8 cellular contexts compared by ENCODE assay signal in genomic region chr19:49672131-49672919, GRCh38. TPM values are rescaled to one million over a fixed set of nuclear protein-coding genes. Genes with fewer than 3 reads are reported as not detected.
DNase-seq lines count a peak whose midpoint lies in the region; ATAC-seq and TF ChIP-seq lines count a peak whose summit lies in the region.

No MANE protein-coding gene starts in this region.

- no peaks in the 10 kb centered on the region for H3K9me3 Mint-ChIP-seq in HFFc6

- H3K4me1 Mint-ChIP-seq in HFFc6 (ENCODE audit: low read depth) = peaks cover 18% of the 10 kb centered on the region

- peaks cover 0 to 13% (median 0%) of the 10 kb centered on the region in 11 experiments; a peak in 5 of 22 replicates for H4K20me1 ChIP-seq in BLaER1 treated with 17β-estradiol and CSF1 and Interleukin-3, amounts not matched to agents 10 nM and 100 nM

- peak overlapping the region in 7 of 11 experiments; percentile 20 to 39 (median 32); a peak in 9 of 22 replicates for H3K27ac ChIP-seq in BLaER1 treated with 17β-estradiol and CSF1 and Interleukin-3, amounts not matched to agents 10 nM and 100 nM

- peak overlapping the region; percentile 45 to 76 (median 57); a peak in 20 of 22 replicates for H3K4me2 ChIP-seq in BLaER1 treated with 17β-estradiol and CSF1 and Interleukin-3, amounts not matched to agents 10 nM and 100 nM

- H3K27me3 Mint-ChIP-seq in HFFc6 (ENCODE audit: insufficient read depth) = peaks cover 5% of the 10 kb centered on the region

- ATAC-seq in HG03469 (IDR thresholded peaks at IDR 0.05; ENCODE audit: unreplicated experiment) = no peak

- H3K9me3 ChIP-seq in BLaER1 treated with 17β-estradiol and CSF1 and Interleukin-3, amounts not matched to agents 10 nM and 100 nM (replicated peaks in 1 of 11) = no peaks in the 10 kb centered on the region
- no peaks in the 10 kb centered on the region for H3K9me3 ChIP-seq in NT2/D1 (ENCODE audit: insufficient read depth, low read length)

- H3K9ac ChIP-seq in BLaER1 treated with 17β-estradiol and CSF1 and Interleukin-3, amounts not matched to agents 10 nM and 100 nM = peak overlapping the region; percentile 11 to 64 (median 51); a peak in 17 of 22 replicates
- H3K9ac ChIP-seq in NT2/D1 (ENCODE audit: insufficient read length, low read depth) = peak overlapping the region; percentile 67

- H3K4me1 ChIP-seq in BLaER1 treated with 17β-estradiol and CSF1 and Interleukin-3, amounts not matched to agents 10 nM and 100 nM = peaks cover 20 to 69% (median 43%) of the 10 kb centered on the region in 10 experiments
- H3K4me1 ChIP-seq in NT2/D1 (ENCODE audit: insufficient read depth, insufficient read length) = peaks cover 8% of the 10 kb centered on the region

- no peak overlapping the region for H3K4me3 ChIP-seq in BLaER1 treated with 17β-estradiol and CSF1 and Interleukin-3, amounts not matched to agents 10 nM and 100 nM
- H3K4me3 ChIP-seq in NT2/D1 (ENCODE audit: insufficient read length, low read depth) = no peak overlapping the region
- no peak overlapping the region for H3K4me3 ChIP-seq in epithelial cell of esophagus (ENCODE audit: low read length)

- TF ChIP-seq CTCF in HFFc6 (IDR thresholded peaks at IDR 0.05) (peak; percentile 92), epithelial cell of esophagus (IDR thresholded peaks at IDR 0.05; ENCODE audit: insufficient read depth, low read depth, low read length, missing control alignments) (peak; percentile 90)

- no peaks in the 10 kb centered on the region for H3K27me3 ChIP-seq in BLaER1 treated with 17β-estradiol and CSF1 and Interleukin-3, amounts not matched to agents 10 nM and 100 nM
- H3K27me3 ChIP-seq in NT2/D1 (ENCODE audit: insufficient read depth, insufficient read length) = no peaks in the 10 kb centered on the region

- DNase-seq in HFFc6 = peak; percentile 43
- no peak for DNase-seq in NT2/D1 (ENCODE audit: low read depth, low spot score)
- peak; percentile 75 for DNase-seq in activated T-cell treated with anti-CD3 and anti-CD28 coated beads for 1 hour (ENCODE audit: low read depth)
- peak; percentile 66 for DNase-seq in epithelial cell of esophagus (ENCODE audit: low read depth)
- DNase-seq in mucosa of gallbladder (ENCODE audit: low spot score) = peak; percentile 77
- DNase-seq in stimulated activated CD8-positive, alpha-beta memory T cell treated with anti-CD3 and anti-CD28 coated beads, Interleukin-7, amount 100 ng/mL, for 1 hour (ENCODE audit: low read depth in 2 of 2) = peak; percentile 44 to 65

- peaks cover 9 to 61% (median 38%) of the 10 kb centered on the region in 11 experiments; a peak in 20 of 22 replicates for H3K36me3 ChIP-seq in BLaER1 treated with 17β-estradiol and CSF1 and Interleukin-3, amounts not matched to agents 10 nM and 100 nM
- peaks cover 46% of the 10 kb centered on the region for H3K36me3 ChIP-seq in NT2/D1 (ENCODE audit: insufficient read depth, insufficient read length, low read length)

- peaks cover 4% of the 10 kb centered on the region; the same call in 1 of the 2 replicates for H3K36me3 Mint-ChIP-seq in HFFc6 (ENCODE audit: low read depth)

- peak overlapping the region; percentile 69 for H3K27ac Mint-ChIP-seq in HFFc6

- no peak overlapping the region for H3K4me3 Mint-ChIP-seq in HFFc6

RNA-seq across cellular contexts. Expression of gene PRMT1, which starts 4.7 kb away (rescaled TPM):
- 100 to 1,000 TPM; 209 to 226 (median 217) TPM for total RNA-seq in HFFc6 (2021; fragmentation: NEBNext Ultra II Directional; extraction: Animal tissue kit (Norgen Biotek cat#: 25700))
- 103 TPM for total RNA-seq in mucosa of gallbladder

RNA-seq across cellular contexts. Expression of gene BCL2L12, which starts 6.6 kb away (rescaled TPM):
- total RNA-seq in HFFc6 (2021; fragmentation: NEBNext Ultra II Directional; extraction: Animal tissue kit (Norgen Biotek cat#: 25700)) = 10 to 100 TPM; 23.9 to 34.2 (median 33.4) TPM
- 18.9 TPM for total RNA-seq in mucosa of gallbladder

RNA-seq across cellular contexts. Expression of gene IRF3, which starts 6.7 kb away (rescaled TPM):
- total RNA-seq in HFFc6 (2021; fragmentation: NEBNext Ultra II Directional; extraction: Animal tissue kit (Norgen Biotek cat#: 25700)) = 10 to 100 TPM; 55.5 to 72.8 (median 58.7) TPM
- total RNA-seq in mucosa of gallbladder = 174 TPM

RNA-seq across cellular contexts. Expression of gene ADM5, which starts 17.1 kb away (rescaled TPM):
- under 1 TPM; 0.74 to 0.99 (median 0.87) TPM for total RNA-seq in HFFc6 (2021; fragmentation: NEBNext Ultra II Directional; extraction: Animal tissue kit (Norgen Biotek cat#: 25700))
- total RNA-seq in mucosa of gallbladder = 1.3 TPM

RNA-seq across cellular contexts. Expression of gene CPT1C, which starts 18.6 kb away (rescaled TPM):
- total RNA-seq in HFFc6 (2021; fragmentation: NEBNext Ultra II Directional; extraction: Animal tissue kit (Norgen Biotek cat#: 25700)) = 10 to 100 TPM; 32.7 to 42.6 (median 36.4) TPM
- total RNA-seq in mucosa of gallbladder = 14.2 TPM
